In the genomic region with DNA sequence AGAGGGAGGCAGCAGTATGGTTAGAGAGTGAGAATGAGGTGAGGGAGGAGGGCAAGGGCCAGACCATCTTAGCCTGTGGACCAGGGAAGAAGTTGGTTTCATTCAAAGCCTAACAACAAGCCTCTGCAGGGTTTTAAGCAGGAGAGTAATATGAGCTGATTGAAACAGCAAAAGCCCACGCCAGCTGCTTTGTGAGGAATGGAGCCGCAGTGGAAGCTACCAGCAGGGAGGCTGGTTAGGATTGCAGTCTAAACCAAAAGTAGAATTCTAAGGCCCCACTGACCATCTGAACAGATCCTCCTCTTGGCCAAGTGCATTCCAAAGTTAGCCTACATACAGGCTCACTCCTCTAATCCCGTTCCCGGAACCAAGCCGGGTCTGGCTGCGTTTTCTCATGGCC, we compare ENCODE assay signal across 16 cellular contexts. TPM values are rescaled to one million over a fixed set of nuclear protein-coding genes. Genes with fewer than 3 reads are reported as not detected.
DNase-seq lines count a peak whose midpoint lies in the region; TF ChIP-seq lines count a peak whose summit lies in the region.
"Had no signal": no experiment of that assay in that cellular context is flagged by ENCODE, and none has a peak within 500 bp of the region (broad histone marks: within the 10 kb centered on the region; RNA-seq: fewer than 3 reads in every experiment).

No MANE protein-coding gene starts in this region.

- peak overlapping the region in 3 of 5 experiments; percentile 64 to 93 (median 74) for H3K27ac Mint-ChIP-seq in brain
- H3K27ac Mint-ChIP-seq: activated naive CD8-positive, alpha-beta T cell treated with anti-CD3 and anti-CD28 coated beads for 36 hours; CD4-positive, CD25-positive, alpha-beta regulatory T cell had no signal

- H3K27me3 Mint-ChIP-seq in brain: peaks cover 11% of the 10 kb centered on the region
- H3K27me3 Mint-ChIP-seq: activated naive CD8-positive, alpha-beta T cell treated with anti-CD3 and anti-CD28 coated beads for 36 hours; CD4-positive, CD25-positive, alpha-beta regulatory T cell had no signal

- H3K4me1 Mint-ChIP-seq in brain: peaks cover 28% of the 10 kb centered on the region
- H3K4me1 Mint-ChIP-seq: activated naive CD8-positive, alpha-beta T cell treated with anti-CD3 and anti-CD28 coated beads for 36 hours; CD4-positive, CD25-positive, alpha-beta regulatory T cell had no signal

- H3K4me3 Mint-ChIP-seq in brain: no peak overlapping the region
- H3K4me3 Mint-ChIP-seq: activated naive CD8-positive, alpha-beta T cell treated with anti-CD3 and anti-CD28 coated beads for 36 hours; CD4-positive, CD25-positive, alpha-beta regulatory T cell; neural crest cell had no signal

- TF ChIP-seq CTCF in brain (conservative IDR thresholded peaks at IDR 0.05): no peak

- H3K36me3 Mint-ChIP-seq in brain: no peaks in the 10 kb centered on the region
- H3K36me3 Mint-ChIP-seq: activated naive CD8-positive, alpha-beta T cell treated with anti-CD3 and anti-CD28 coated beads for 36 hours; CD4-positive, CD25-positive, alpha-beta regulatory T cell had no signal

- peaks cover 0 to 11% (median 7%) of the 10 kb centered on the region in 5 experiments for H3K9me3 Mint-ChIP-seq in brain
- H3K9me3 Mint-ChIP-seq: activated naive CD8-positive, alpha-beta T cell treated with anti-CD3 and anti-CD28 coated beads for 36 hours had no signal

- peak; percentile 8 for DNase-seq in NCI-H510A treated with DMSO at 0.1 percent for 48 hours (lab: John Stamatoyannopoulos, UW)
- DNase-seq in NCI-H510A (lab: John Stamatoyannopoulos, UW): no peak
- DNase-seq in iPS-NIHi11 (ENCODE audit: low spot score): peak; percentile 51
- peak; percentile 86 for DNase-seq in smooth muscle cell of the brain vasculature (ENCODE audit: low read depth, low spot score)
- no peak for DNase-seq in activated CD4-positive, alpha-beta T cell treated with anti-CD3 and anti-CD28 coated beads, Interleukin-2, amount 50 U/mL, for 4 hours
- no peak for DNase-seq in stimulated activated CD4-positive, alpha-beta T cell treated with anti-CD3 and anti-CD28 coated beads, Interleukin-1b, Interleukin-23, amount 100 ng/mL, for 48 hours
- no peak for DNase-seq in NCI-H2196 treated with DMSO at 0.1 percent for 48 hours (lab: John Stamatoyannopoulos, UW; ENCODE audit: unreplicated experiment)
- DNase-seq: activated CD4-positive, alpha-beta T cell treated with anti-CD3 and anti-CD28 coated beads for 4 hours; activated naive CD8-positive, alpha-beta T cell treated with anti-CD3 and anti-CD28 coated beads for 36 hours; activated T-cell treated with anti-CD3 and anti-CD28 coated beads, Interleukin-2, amount 50 U/mL, for 1 hour; CD4-positive, CD25-positive, alpha-beta regulatory T cell; EL; right lobe of liver; stimulated activated naive CD4-positive, alpha-beta T cell treated with Interleukin-2 at 50 U/mL for 16 hours had no signal

RNA-seq across cellular contexts. Expression of gene OLFML3, which starts 44.8 kb away (rescaled TPM):
- polyA plus RNA-seq in brain (ENCODE audit: insufficient read depth, low read depth, low replicate concordance): 17.0 TPM
- polyA plus RNA-seq: CD4-positive, CD25-positive, alpha-beta regulatory T cell had no signal

Comparison
In these comparisons a context has a peak if more than half of its experiments do, and no peak if none do; other contexts are left out.
1. DNase-seq: peak in NCI-H510A treated with DMSO at 0.1 percent for 48 hours (single experiment), iPS-NIHi11 (single experiment) and smooth muscle cell of the brain vasculature (single experiment); none in NCI-H510A (single experiment), activated CD4-positive, alpha-beta T cell treated with anti-CD3 and anti-CD28 coated beads, Interleukin-2, amount 50 U/mL, for 4 hours (0 of 2), stimulated activated CD4-positive, alpha-beta T cell treated with anti-CD3 and anti-CD28 coated beads, Interleukin-1b, Interleukin-23, amount 100 ng/mL, for 48 hours (single experiment) and NCI-H2196 treated with DMSO at 0.1 percent for 48 hours (single experiment).